Comparison of ENCODE assay signal across 32 cellular contexts in genomic region chr11:103995896-103996295, GRCh38. TPM values are rescaled to one million over a fixed set of nuclear protein-coding genes. Genes with fewer than 3 reads are reported as not detected.
"Had no signal": no experiment of that assay in that cellular context is flagged by ENCODE, and none has a peak within 500 bp of the region (broad histone marks: within the 10 kb centered on the region; RNA-seq: fewer than 3 reads in every experiment).

No MANE protein-coding gene starts in this region.

- H3K27me3 ChIP-seq: body of pancreas, heart left ventricle had no signal

- DNase-seq: activated B cell treated with CpG ODN at 0.5 μM for 24 hours; activated CD4-positive, alpha-beta T cell treated with anti-CD3 and anti-CD28 coated beads for 48 hours; activated CD4-positive, alpha-beta T cell treated with anti-CD3 and anti-CD28 coated beads, Interleukin-2, amount 50 U/mL, for 1 hour; activated CD4-positive, alpha-beta T cell treated with anti-CD3 and anti-CD28 coated beads, Interleukin-2, amount 50 U/mL, for 48 hours; activated CD8-positive, alpha-beta memory T cell treated with anti-CD3 and anti-CD28 coated beads for 24 hours; activated CD8-positive, alpha-beta T cell treated with anti-CD3 and anti-CD28 coated beads for 36 hours; activated effector memory CD4-positive, alpha-beta T cell treated with Interleukin-2 at 50 U/mL for 16 hours; activated gamma-delta T cell treated with Interleukin-2 at 50 U/mL for 16 hours; activated naive CD4-positive, alpha-beta T cell treated with anti-CD3 and anti-CD28 coated beads, Interleukin-2, amount 50 U/mL, for 16 hours; activated naive CD4-positive, alpha-beta T cell treated with Interleukin-2 at 50 U/mL for 16 hours; activated T-cell treated with anti-CD3 and anti-CD28 coated beads, Interleukin-2, amount 50 U/mL, for 4 hours; amniotic stem cell; anterior cingulate cortex; body of pancreas; caudate nucleus; cortex of kidney; effector CD4-positive, alpha-beta T cell; effector memory CD8-positive, alpha-beta T cell; erythroblast; esophagus squamous epithelium; glutamatergic neuron; heart left ventricle; T-helper 1 cell; T-helper 17 cell; T1000; WERI-Rb-1 had no signal

- H3K4me1 ChIP-seq: body of pancreas, esophagus squamous epithelium, heart left ventricle had no signal

- H3K9me3 ChIP-seq: body of pancreas, esophagus squamous epithelium, heart left ventricle had no signal

- ATAC-seq: activated CD4-positive, CD25-positive, alpha-beta regulatory T cell treated with anti-CD3 and anti-CD28 coated beads, Interleukin-2, amount 50 U/mL, for 24 hours; activated CD8-positive, alpha-beta T cell treated with anti-CD3 and anti-CD28 coated beads for 36 hours; activated T-cell treated with anti-CD3 and anti-CD28 coated beads, Interleukin-2, amount 50 U/mL, for 4 hours; activated T-helper 17 cell treated with anti-CD3 and anti-CD28 coated beads, Interleukin-2, amount 50 U/mL, for 72 hours; body of pancreas; effector memory CD8-positive, alpha-beta T cell; heart left ventricle; T-helper 17 cell had no signal

- H3K4me3 ChIP-seq: body of pancreas, esophagus squamous epithelium, heart left ventricle had no signal

- H3K36me3 ChIP-seq: esophagus squamous epithelium, heart left ventricle, WERI-Rb-1 had no signal

- H3K27ac ChIP-seq: body of pancreas, esophagus squamous epithelium, heart left ventricle, WERI-Rb-1 had no signal

RNA-seq across cellular contexts. Expression of gene DDI1, which starts 40.5 kb away (rescaled TPM):
- total RNA-seq: activated B cell treated with CpG ODN at 0.5 μM for 24 hours; activated CD8-positive, alpha-beta T cell treated with anti-CD3 and anti-CD28 coated beads for 36 hours; activated T-cell treated with anti-CD3 and anti-CD28 coated beads, Interleukin-2, amount 50 U/mL, for 4 hours; activated T-helper 17 cell treated with anti-CD3 and anti-CD28 coated beads, Interleukin-2, amount 50 U/mL, for 72 hours; body of pancreas; chondrocyte; dermis blood vessel endothelial cell; esophagus squamous epithelium; frontal cortex; heart left ventricle; T-helper 17 cell had no signal
- polyA plus RNA-seq: adipose tissue, heart left ventricle had no signal
